Comparison of ENCODE assay signal across 27 cellular contexts in the genomic region with DNA sequence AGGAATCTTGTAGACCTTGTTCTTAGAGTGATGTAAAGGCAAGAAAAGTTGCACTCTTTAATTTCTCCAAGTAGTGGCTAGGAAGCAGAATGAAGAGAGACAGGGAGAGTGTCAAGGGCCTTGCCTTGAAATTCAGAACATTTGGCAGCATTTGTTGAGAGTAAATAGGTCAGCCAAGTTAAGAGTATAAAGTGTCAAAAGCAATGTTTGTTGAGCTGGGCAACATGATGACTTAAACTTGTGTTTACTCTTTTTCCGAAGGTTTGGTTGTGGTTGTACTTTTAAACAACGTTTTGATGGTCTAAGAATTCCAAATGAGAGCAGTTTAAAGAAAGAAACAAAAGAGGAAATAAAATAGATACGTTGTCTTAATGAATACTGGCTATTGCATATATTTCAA.
"Had no signal": no experiment of that assay in that cellular context is flagged by ENCODE, and none has a peak within 500 bp of the region (broad histone marks: within the 10 kb centered on the region; RNA-seq: fewer than 3 reads in every experiment).

No MANE protein-coding gene starts in this region.

- H3K9me3 ChIP-seq: thoracic aorta, uterus had no signal

- H3K27ac ChIP-seq: cardiac muscle cell, coronary artery, dorsolateral prefrontal cortex, skin epidermis, thoracic aorta, uterus had no signal

- ATAC-seq: activated CD8-positive, alpha-beta T cell treated with anti-CD3 and anti-CD28 coated beads, Interleukin-2, amount 10 ng/mL, durations not matched to agents 7 days and 5 days; activated T-cell treated with anti-CD3 and anti-CD28 coated beads, Interleukin-2, amount 50 U/mL, for 72 hours; effector memory CD8-positive, alpha-beta T cell; left colon; sciatic nerve; WTC11 had no signal

- H3K4me3 ChIP-seq: cardiac muscle cell, coronary artery, dorsolateral prefrontal cortex, skin epidermis, thoracic aorta, uterus had no signal

- H3K4me1 ChIP-seq: uterus had no signal

- DNase-seq: activated CD4-positive, alpha-beta T cell treated with anti-CD3 and anti-CD28 coated beads, Interleukin-2, amount 50 U/mL, for 1 hour; activated CD8-positive, alpha-beta T cell treated with anti-CD3 and anti-CD28 coated beads, Interleukin-2, amount 10 ng/mL, durations not matched to agents 7 days and 5 days; activated naive CD4-positive, alpha-beta T cell treated with Interleukin-2 at 50 U/mL for 16 hours; activated T-cell treated with anti-CD3 and anti-CD28 coated beads for 4 hours; activated T-cell treated with anti-CD3 and anti-CD28 coated beads, Interleukin-2, amount 50 U/mL, for 72 hours; anterior cingulate cortex; cerebellar nuclear complex; dorsolateral prefrontal cortex; effector memory CD8-positive, alpha-beta T cell; erythroblast; head of caudate nucleus; hippocampal formation; left colon; naive B cell; nucleus accumbens; stimulated activated CD4-positive, alpha-beta T cell treated with anti-CD3 and anti-CD28 coated beads, Interleukin-12 subunit alpha, Interleukin-12 subunit beta, amount 100 ng/mL, for 4 hours; stimulated activated CD4-positive, alpha-beta T cell treated with anti-CD3 and anti-CD28 coated beads, Interleukin-4, amount 100 ng/mL, for 1 hour; T-helper 2 cell; trophoblast cell; uterus had no signal

- FAIRE-seq: keratinocyte had no signal

- H3K36me3 ChIP-seq: cardiac muscle cell, thoracic aorta, uterus had no signal

- H3K27me3 ChIP-seq: uterus had no signal
